ENCODE assay signal across 17 cellular contexts in genomic region chr18:73669299-73669698, GRCh38.
DNase-seq lines count a peak whose midpoint lies in the region; ATAC-seq and TF ChIP-seq lines count a peak whose summit lies in the region.
"Had no signal": no experiment of that assay in that cellular context is flagged by ENCODE, and none has a peak within 500 bp of the region (broad histone marks: within the 10 kb centered on the region; RNA-seq: fewer than 3 reads in every experiment).

No MANE protein-coding gene starts in this region.

- TF ChIP-seq CTCF in fibroblast of the aortic adventitia (IDR thresholded peaks at IDR 0.05; ENCODE audit: insufficient read depth, low read length) (no peak), suprapubic skin (IDR thresholded peaks at IDR 0.05) (no peak)

- no peaks in the 10 kb centered on the region for H3K4me1 ChIP-seq in suprapubic skin
- H3K4me1 ChIP-seq: gastrocnemius medialis, stomach had no signal

- TF ChIP-seq POLR2A in suprapubic skin (IDR thresholded peaks at IDR 0.05): no peak

- H3K27ac ChIP-seq in suprapubic skin: no peak overlapping the region
- H3K27ac ChIP-seq: 22Rv1, gastrocnemius medialis, neutrophil, stomach had no signal

- no peak for ATAC-seq in HG03469 (IDR thresholded peaks at IDR 0.05; ENCODE audit: unreplicated experiment)
- ATAC-seq: CD8-positive, alpha-beta T cell; gastrocnemius medialis; K562 had no signal

- H3K9me3 ChIP-seq in suprapubic skin: no peaks in the 10 kb centered on the region
- H3K9me3 ChIP-seq: gastrocnemius medialis, neutrophil, stomach had no signal

- TF ChIP-seq EP300 in suprapubic skin (IDR thresholded peaks at IDR 0.05): no peak

- H3K27me3 ChIP-seq in suprapubic skin: no peaks in the 10 kb centered on the region
- H3K27me3 ChIP-seq: gastrocnemius medialis, neutrophil, stomach had no signal

- no peaks in the 10 kb centered on the region for H3K36me3 ChIP-seq in suprapubic skin
- H3K36me3 ChIP-seq: gastrocnemius medialis, neutrophil, stomach had no signal

- 65% methylated on average over 6 of the region's 6 CpGs for WGBS in suprapubic skin

- H3K4me3 ChIP-seq in fibroblast of the aortic adventitia (ENCODE audit: low read depth, low read length): no peak overlapping the region
- H3K4me3 ChIP-seq in suprapubic skin: no peak overlapping the region
- H3K4me3 ChIP-seq: gastrocnemius medialis, K562, stomach had no signal

- DNase-seq in NCI-H146 (lab: John Stamatoyannopoulos, UW): peak; percentile 8
- no peak for DNase-seq in NCI-H146 treated with DMSO at 0.1 percent for 48 hours (lab: John Stamatoyannopoulos, UW; ENCODE audit: unreplicated experiment)
- peak; percentile 29 for DNase-seq in amniotic stem cell (lab: John Stamatoyannopoulos, UW)
- peak; percentile 92 for DNase-seq in fibroblast of the aortic adventitia (ENCODE audit: low read depth)
- peak; percentile 76 for DNase-seq in smooth muscle cell of the brain vasculature (ENCODE audit: low read depth, low spot score)
- DNase-seq in suprapubic skin (ENCODE audit: low spot score in 2 of 2): no peak
- no peak for DNase-seq in stimulated activated CD4-positive, alpha-beta T cell treated with anti-CD3 and anti-CD28 coated beads, Interleukin-4, amount 100 ng/mL, for 24 hours
- DNase-seq: aorta; CD8-positive, alpha-beta T cell; gastrocnemius medialis; NCI-H1417 treated with DMSO at 0.1 percent for 48 hours; NCI-H446; stomach had no signal

Comparison
In these comparisons a context has a peak if more than half of its experiments do, and no peak if none do; other contexts are left out.
1. DNase-seq: peak in NCI-H146 (single experiment), amniotic stem cell (single experiment), fibroblast of the aortic adventitia (single experiment) and smooth muscle cell of the brain vasculature (single experiment); none in NCI-H146 treated with DMSO at 0.1 percent for 48 hours (single experiment), suprapubic skin (0 of 2) and stimulated activated CD4-positive, alpha-beta T cell treated with anti-CD3 and anti-CD28 coated beads, Interleukin-4, amount 100 ng/mL, for 24 hours (single experiment).